ENCODE assay signal across 1 cellular context in genomic region chr21:17612565-17613241, GRCh38.
TF ChIP-seq lines count a peak whose summit lies in the region.

BTG3 (minus strand) TSS chr21:17612901; CDS start chr21:17609144, 3,757 bp downstream.

TF ChIP-seq in HepG2, 621 proteins besides CTCF, POLR2A, EP300 and RAD21 (continued from another document and continues in another):
- TF ChIP-seq ZBTB40 (IDR thresholded peaks at IDR 0.05) = no peak
- TF ChIP-seq ZBTB40 (CRISPR knock-in tag; IDR thresholded peaks at IDR 0.05) = peak; percentile 38; the same call in 1 of the 2 replicates
- no peak for TF ChIP-seq ZNF660 (CRISPR knock-in tag; IDR thresholded peaks at IDR 0.05; ENCODE audit: borderline replicate concordance, low read depth)
- peak; percentile 66 for TF ChIP-seq MED1 (CRISPR knock-in tag; IDR thresholded peaks at IDR 0.05)
- TF ChIP-seq GATAD1 (CRISPR knock-in tag; IDR thresholded peaks at IDR 0.05) = peak; percentile 35; the same call in 1 of the 2 replicates
- TF ChIP-seq FOSL1 (CRISPR knock-in tag; IDR thresholded peaks at IDR 0.05; ENCODE audit: borderline replicate concordance) = no peak
- peak; percentile 87 for TF ChIP-seq MEIS2 (CRISPR knock-in tag; IDR thresholded peaks at IDR 0.05)
- TF ChIP-seq PLRG1 (conservative IDR thresholded peaks at IDR 0.05) = no peak
- TF ChIP-seq KMT2B (CRISPR knock-in tag; IDR thresholded peaks at IDR 0.05) = no peak; the same call in 1 of the 2 replicates
- no peak; the same call in 1 of the 2 replicates for TF ChIP-seq ZSCAN9 (CRISPR knock-in tag; IDR thresholded peaks at IDR 0.05; ENCODE audit: borderline replicate concordance)
- TF ChIP-seq AGO1 (IDR thresholded peaks at IDR 0.05; ENCODE audit: low read depth, low read length, poor library complexity, severe bottlenecking) = peak; percentile 35
- TF ChIP-seq ZNF468 (CRISPR knock-in tag; IDR thresholded peaks at IDR 0.05) = 0 out of 2 replicates have a peak, but pooled peaks have one; percentile 17
- TF ChIP-seq BORCS8-MEF2B (CRISPR knock-in tag; IDR thresholded peaks at IDR 0.05) = peak; percentile 83
- 0 out of 2 replicates have a peak, but pooled peaks have one; percentile 9 for TF ChIP-seq ADNP (CRISPR knock-in tag; IDR thresholded peaks at IDR 0.05)
- 0 out of 2 replicates have a peak, but pooled peaks have one; percentile 23 for TF ChIP-seq SOX5 (CRISPR knock-in tag; IDR thresholded peaks at IDR 0.05; ENCODE audit: borderline replicate concordance)
- TF ChIP-seq THAP7 (CRISPR knock-in tag; IDR thresholded peaks at IDR 0.05) = no peak
- peak; percentile 76 for TF ChIP-seq ZFY (CRISPR knock-in tag; IDR thresholded peaks at IDR 0.05)
- no peak for TF ChIP-seq FUBP1 (CRISPR knock-in tag; IDR thresholded peaks at IDR 0.05; ENCODE audit: borderline replicate concordance)
- TF ChIP-seq HMGXB3 (CRISPR knock-in tag; IDR thresholded peaks at IDR 0.05; ENCODE audit: borderline replicate concordance) = no peak
- TF ChIP-seq ZNF558 (CRISPR knock-in tag; IDR thresholded peaks at IDR 0.05; ENCODE audit: borderline replicate concordance) = peak; percentile 81; the same call in 1 of the 2 replicates
- TF ChIP-seq HINFP (CRISPR knock-in tag; IDR thresholded peaks at IDR 0.05; ENCODE audit: low read depth) = 0 out of 2 replicates have a peak, but pooled peaks have one; percentile 2
- 0 out of 2 replicates have a peak, but pooled peaks have one; percentile 20 for TF ChIP-seq SNAPC2 (CRISPR knock-in tag; IDR thresholded peaks at IDR 0.05)
- TF ChIP-seq ZNF709 (CRISPR knock-in tag; IDR thresholded peaks at IDR 0.05) = peak; percentile 92
- TF ChIP-seq ZIK1 (CRISPR knock-in tag; IDR thresholded peaks at IDR 0.05; ENCODE audit: borderline replicate concordance, low read depth) = peak; percentile 82; the same call in 1 of the 2 replicates
- 0 out of 2 replicates have a peak, but pooled peaks have one; percentile 16 for TF ChIP-seq MIER3 (CRISPR knock-in tag; IDR thresholded peaks at IDR 0.05; ENCODE audit: borderline replicate concordance)
- no peak for TF ChIP-seq HDAC1 (CRISPR knock-in tag; IDR thresholded peaks at IDR 0.05)
- TF ChIP-seq ZFP36L1 (CRISPR knock-in tag; IDR thresholded peaks at IDR 0.05) = no peak; the same call in 1 of the 2 replicates
- TF ChIP-seq ZBTB10 (CRISPR knock-in tag; IDR thresholded peaks at IDR 0.05; ENCODE audit: borderline replicate concordance) = peak; percentile 22; the same call in 1 of the 2 replicates
- peak; percentile 73; the same call in 1 of the 2 replicates for TF ChIP-seq ZNF564 (CRISPR knock-in tag; IDR thresholded peaks at IDR 0.05)
- TF ChIP-seq HCFC1 (IDR thresholded peaks at IDR 0.05; ENCODE audit: low read depth, low read length) = no peak
- TF ChIP-seq HNRNPLL (IDR thresholded peaks at IDR 0.05; ENCODE audit: low read depth, low read length, poor library complexity, severe bottlenecking) = peak; percentile 59
- TF ChIP-seq SIX4 (CRISPR knock-in tag; IDR thresholded peaks at IDR 0.05) = no peak; the same call in 1 of the 2 replicates
- no peak for TF ChIP-seq MBD4 (IDR thresholded peaks at IDR 0.05; ENCODE audit: borderline replicate concordance, low read length)
- no peak for TF ChIP-seq SMAD1 (CRISPR knock-in tag; IDR thresholded peaks at IDR 0.05; ENCODE audit: borderline replicate concordance, low read depth)
- TF ChIP-seq ISX (CRISPR knock-in tag; conservative IDR thresholded peaks at IDR 0.05) = 0 out of 2 replicates have a peak, but pooled peaks have one; percentile 52
- peak; percentile 49; the same call in 1 of the 2 replicates for TF ChIP-seq PHF21A (CRISPR knock-in tag; IDR thresholded peaks at IDR 0.05)
- TF ChIP-seq GPBP1L1 (CRISPR knock-in tag; IDR thresholded peaks at IDR 0.05) = no peak
